10 cellular contexts compared by ENCODE assay signal in the genomic region with DNA sequence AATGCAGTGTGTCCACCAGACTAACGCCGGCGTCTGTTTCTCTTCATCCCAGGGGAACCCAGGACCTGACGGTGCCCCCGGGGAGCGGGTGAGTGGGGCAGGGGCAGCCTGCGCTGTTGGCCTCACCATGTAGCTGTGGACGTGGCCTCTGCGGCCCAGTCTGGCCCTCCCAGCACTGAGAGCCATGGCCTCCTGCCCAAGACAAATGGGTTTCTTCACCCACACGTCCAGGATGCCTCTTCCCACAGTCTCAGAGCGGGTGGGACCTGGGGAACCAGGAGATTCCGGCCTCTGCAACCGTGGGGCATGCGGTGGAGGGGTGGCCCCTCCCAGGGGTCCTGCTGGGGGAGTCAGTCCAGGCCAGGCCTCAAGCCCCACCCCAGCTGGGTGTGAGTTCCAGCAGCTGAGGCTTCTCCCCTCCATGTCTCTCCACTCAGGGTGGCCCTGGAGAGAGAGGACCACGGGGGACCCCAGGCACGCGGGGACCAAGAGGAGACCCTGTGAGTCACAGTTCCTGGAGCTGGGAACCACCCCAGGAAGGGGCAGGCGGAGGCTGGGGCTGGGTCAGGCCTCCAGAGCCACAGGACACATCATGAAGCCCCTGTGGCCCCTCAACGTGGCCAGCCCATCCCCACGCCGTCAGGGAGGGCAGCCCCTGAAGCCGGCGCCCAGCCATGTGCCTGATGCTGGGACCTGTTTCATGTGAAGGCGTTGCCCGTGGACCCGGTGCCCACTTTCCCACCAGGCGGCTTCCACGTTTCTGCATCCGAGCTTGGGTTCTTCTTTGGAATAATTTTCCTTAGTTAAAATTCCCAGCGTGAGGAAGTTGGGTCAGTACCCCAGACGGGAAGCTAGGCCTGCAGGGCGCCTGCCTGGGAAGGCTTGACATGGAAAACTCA. TPM values are rescaled to one million over a fixed set of nuclear protein-coding genes. Genes with fewer than 3 reads are reported as not detected.
DNase-seq lines count a peak whose midpoint lies in the region; ATAC-seq and TF ChIP-seq lines count a peak whose summit lies in the region.
"Had no signal": no experiment of that assay in that cellular context is flagged by ENCODE, and none has a peak within 500 bp of the region (broad histone marks: within the 10 kb centered on the region; RNA-seq: fewer than 3 reads in every experiment).

No MANE protein-coding gene starts in this region.

- no peaks in the 10 kb centered on the region for H3K9me3 Mint-ChIP-seq in activated T-cell treated with anti-CD3 and anti-CD28 coated beads, Interleukin-2, amount 50 U/mL, for 24 hours
- H3K9me3 Mint-ChIP-seq in endothelial cell (ENCODE audit: unreplicated experiment) = no peaks in the 10 kb centered on the region

- no peaks in the 10 kb centered on the region for H3K36me3 Mint-ChIP-seq in activated T-cell treated with anti-CD3 and anti-CD28 coated beads, Interleukin-2, amount 50 U/mL, for 24 hours (ENCODE audit: low read depth)
- H3K36me3 Mint-ChIP-seq in endothelial cell (ENCODE audit: low read depth, unreplicated experiment) = no peaks in the 10 kb centered on the region

- TF ChIP-seq CTCF in endothelial cell (IDR thresholded peaks at IDR 0.05; ENCODE audit: unreplicated experiment) (no peak), transverse colon (IDR thresholded peaks at IDR 0.05) (no peak)

- intact Hi-C loops in transverse colon (cut with DNase I; ENCODE audit: low total_unique reads) = no loop called here

- 80% methylated on average over 24 of the region's 32 CpGs; no CpG with 5 or more reads in 1 of the 2 donors for WGBS in transverse colon (ENCODE audit: low coverage in 1 of 2), 2 donors

- no peaks in the 10 kb centered on the region for H3K27me3 ChIP-seq in transverse colon

- no peaks in the 10 kb centered on the region for H3K27me3 Mint-ChIP-seq in activated T-cell treated with anti-CD3 and anti-CD28 coated beads, Interleukin-2, amount 50 U/mL, for 24 hours
- no peaks in the 10 kb centered on the region for H3K27me3 Mint-ChIP-seq in endothelial cell (ENCODE audit: unreplicated experiment)

- peaks cover 0 to 2% (median 0%) of the 10 kb centered on the region in 4 donors for H3K4me1 ChIP-seq in transverse colon

- H3K4me3 Mint-ChIP-seq in activated T-cell treated with anti-CD3 and anti-CD28 coated beads, Interleukin-2, amount 50 U/mL, for 24 hours = no peak overlapping the region
- no peak overlapping the region for H3K4me3 Mint-ChIP-seq in endothelial cell (ENCODE audit: unreplicated experiment)

- DNase-seq in activated T-cell treated with anti-CD3 and anti-CD28 coated beads, Interleukin-2, amount 50 U/mL, for 24 hours = peak; percentile 18
- DNase-seq in activated T-cell treated with anti-CD3 and anti-CD28 coated beads for 4 hours = no peak
- peak; percentile 2 for DNase-seq in endothelial cell (ENCODE audit: low spot score)
- peak; percentile 87 for DNase-seq in mesenteric fat pad (ENCODE audit: low spot score)
- DNase-seq in transverse colon = no peak
- DNase-seq in activated naive CD4-positive, alpha-beta T cell treated with anti-CD3 and anti-CD28 coated beads, Interleukin-2, amount 50 U/mL, for 16 hours = no peak
- DNase-seq in stimulated activated naive CD4-positive, alpha-beta T cell treated with Interleukin-2 at 50 U/mL for 16 hours (lab: John Stamatoyannopoulos, UW) = no peak
- DNase-seq: caudate nucleus, NCI-H1930 had no signal

- in situ Hi-C loops in transverse colon (cut with MboI; ENCODE audit: low pct_ligation_motif_present in 1 of 4, low pct_unique_long_range_greater_than_20kb in 1 of 4, low sequenced_read_pairs in 3 of 4) = no loop called here

- no peak for TF ChIP-seq EP300 in transverse colon (IDR thresholded peaks at IDR 0.05; ENCODE audit: low read depth)

- no peak for TF ChIP-seq POLR2A in transverse colon (IDR thresholded peaks at IDR 0.05)

- no peaks in the 10 kb centered on the region for H3K4me1 Mint-ChIP-seq in activated T-cell treated with anti-CD3 and anti-CD28 coated beads, Interleukin-2, amount 50 U/mL, for 24 hours (ENCODE audit: low read depth)
- H3K4me1 Mint-ChIP-seq in endothelial cell (ENCODE audit: unreplicated experiment) = no peaks in the 10 kb centered on the region

- H3K27ac Mint-ChIP-seq in activated T-cell treated with anti-CD3 and anti-CD28 coated beads, Interleukin-2, amount 50 U/mL, for 24 hours = no peak overlapping the region
- no peak overlapping the region for H3K27ac Mint-ChIP-seq in endothelial cell (ENCODE audit: unreplicated experiment)

- ATAC-seq in HG02678 (IDR thresholded peaks at IDR 0.05; ENCODE audit: unreplicated experiment) = no peak

- H3K36me3 ChIP-seq in transverse colon = peaks cover 0 to 2% (median 0%) of the 10 kb centered on the region in 4 donors

- H3K4me3 ChIP-seq in transverse colon = no peak overlapping the region

- H3K27ac ChIP-seq in transverse colon = peak overlapping the region; percentile 45 to 86 (median 53)

- H3K9me3 ChIP-seq in transverse colon = no peaks in the 10 kb centered on the region

RNA-seq across cellular contexts. Expression of gene COL6A1, which starts 11.0 kb away (rescaled TPM):
- total RNA-seq in endothelial cell (ENCODE audit: unreplicated experiment) (65.5 TPM), mesenteric fat pad (521 TPM), transverse colon (100 to 1,000 TPM; 166 to 580 (median 346) TPM)

Comparison
In these comparisons a context has a peak if more than half of its experiments do, and no peak if none do; other contexts are left out.
1. DNase-seq: peak in activated T-cell treated with anti-CD3 and anti-CD28 coated beads, Interleukin-2, amount 50 U/mL, for 24 hours (single experiment), endothelial cell (single experiment) and mesenteric fat pad (single experiment); none in activated T-cell treated with anti-CD3 and anti-CD28 coated beads for 4 hours (single experiment), transverse colon (single experiment), activated naive CD4-positive, alpha-beta T cell treated with anti-CD3 and anti-CD28 coated beads, Interleukin-2, amount 50 U/mL, for 16 hours (single experiment) and stimulated activated naive CD4-positive, alpha-beta T cell treated with Interleukin-2 at 50 U/mL for 16 hours (single experiment).